Comparison of ENCODE assay signal across 14 cellular contexts in genomic region chr17:1438593-1439083, GRCh38. TPM values are rescaled to one million over a fixed set of nuclear protein-coding genes. Genes with fewer than 3 reads are reported as not detected.
A peak's percentile ranks its signal among the peaks of the same experiment; 100 is the strongest.
DNase-seq lines count a peak whose midpoint lies in the region; ATAC-seq, FAIRE-seq and TF ChIP-seq lines count a peak whose summit lies in the region.
"Had no signal": no experiment of that assay in that cellular context is flagged by ENCODE, and none has a peak within 500 bp of the region (broad histone marks: within the 10 kb centered on the region; RNA-seq: fewer than 3 reads in every experiment).

No MANE protein-coding gene starts in this region.

- DNase-seq in right atrium auricular region (ENCODE audit: low spot score) (no peak), right cardiac atrium (no peak), dedifferentiated amniotic fluid mesenchymal stem cell (ENCODE audit: extremely low spot score) (peak; percentile 42), SJCRH30 (no peak), G401 (ENCODE audit: low spot score) (no peak), kidney (no peak)
- DNase-seq: activated CD4-positive, alpha-beta T cell treated with anti-CD3 and anti-CD28 coated beads, Interleukin-2, amount 50 U/mL, for 48 hours; activated naive CD8-positive, alpha-beta T cell treated with anti-CD3 and anti-CD28 coated beads for 36 hours; left colon; NCI-H526; occipital lobe had no signal

- H3K4me1 ChIP-seq in right atrium auricular region (peaks cover 0 to 20% of the 10 kb centered on the region in 2 donors), right cardiac atrium (ENCODE audit: control insufficient read depth, insufficient read depth, low read length) (no peaks in the 10 kb centered on the region), mesodermal cell (ENCODE audit: control insufficient read depth, insufficient read depth, low read length, poor library complexity, severe bottlenecking) (peaks cover 21% of the 10 kb centered on the region), SJCRH30 (no peaks in the 10 kb centered on the region), kidney (ENCODE audit: control insufficient read depth in 1 of 2, insufficient read depth in 1 of 2, low read depth in 1 of 2, low read length in 2 of 2) (no peaks in the 10 kb centered on the region)

- FAIRE-seq in kidney (lab: Jason Lieb, UNC), result no peak
- FAIRE-seq: endometrium had no signal

- H3K36me3 ChIP-seq in right atrium auricular region, result peaks cover 31% of the 10 kb centered on the region
- peaks cover 82% of the 10 kb centered on the region for H3K36me3 ChIP-seq in mesodermal cell (ENCODE audit: control insufficient read depth, insufficient read depth, low read length)
- peaks cover 19% of the 10 kb centered on the region for H3K36me3 ChIP-seq in SJCRH30
- H3K36me3 ChIP-seq in kidney (ENCODE audit: control insufficient read depth in 1 of 2, insufficient read depth in 2 of 2, low read length in 2 of 2), result peaks cover 14 to 19% of the 10 kb centered on the region in 2 donors

- no peak overlapping the region for H3K9ac ChIP-seq in kidney (ENCODE audit: low read length in 2 of 2)

- intact Hi-C loops in right cardiac atrium (cut with DNase I) (no loop called here), kidney (cut with DNase I) (no loop called here)

- ATAC-seq in right cardiac atrium (no peak), HG03439 (IDR thresholded peaks at IDR 0.05; ENCODE audit: unreplicated experiment) (no peak)
- ATAC-seq: left colon had no signal

- peak overlapping the region; percentile 15 to 45 for H3K27ac ChIP-seq in right atrium auricular region
- H3K27ac ChIP-seq in right cardiac atrium (ENCODE audit: low read length), result no peak overlapping the region
- H3K27ac ChIP-seq in mesodermal cell (ENCODE audit: low read depth, low read length, severe bottlenecking), result peak overlapping the region; percentile 94
- H3K27ac ChIP-seq in SJCRH30, result no peak overlapping the region
- H3K27ac ChIP-seq in kidney (ENCODE audit: low read depth in 2 of 2, low read length in 2 of 2), result no peak overlapping the region

- H3K9me3 ChIP-seq in right atrium auricular region (no peaks in the 10 kb centered on the region), right cardiac atrium (ENCODE audit: control insufficient read depth, low read length) (no peaks in the 10 kb centered on the region), mesodermal cell (ENCODE audit: control insufficient read depth, low read length) (no peaks in the 10 kb centered on the region), SJCRH30 (replicated peaks) (no peaks in the 10 kb centered on the region), kidney (ENCODE audit: control insufficient read depth in 1 of 2, low read length in 2 of 2) (no peaks in the 10 kb centered on the region)

- in situ Hi-C loops in G401 (cut with HindIII; ENCODE audit: low sequenced_read_pairs), result no loop called here

- H3K4me3 ChIP-seq in right atrium auricular region, result no peak overlapping the region
- no peak overlapping the region for H3K4me3 ChIP-seq in right cardiac atrium (ENCODE audit: low read length)
- H3K4me3 ChIP-seq in mesodermal cell (ENCODE audit: extremely low read depth, insufficient read depth, low read length, poor library complexity, severe bottlenecking), result no peak overlapping the region
- H3K4me3 ChIP-seq in SJCRH30, result no peak overlapping the region
- H3K4me3 ChIP-seq in kidney (ENCODE audit: low read length in 2 of 2), result no peak overlapping the region

- TF ChIP-seq CTCF in right atrium auricular region (IDR thresholded peaks at IDR 0.05) (no peak), kidney (IDR thresholded peaks at IDR 0.05; ENCODE audit: borderline replicate concordance, extremely low read depth, insufficient read depth) (no peak)

- H3K27me3 ChIP-seq in right atrium auricular region (no peaks in the 10 kb centered on the region), right cardiac atrium (ENCODE audit: control insufficient read depth, insufficient read depth) (no peaks in the 10 kb centered on the region), SJCRH30 (no peaks in the 10 kb centered on the region)

- WGBS in right cardiac atrium, result 60% methylated on average over 11 of the region's 11 CpGs
- 93 to 94% methylated on average over 7 to 8 of the region's 11 CpGs for WGBS in mesodermal cell (ENCODE audit: insufficient coverage in 2 of 2), 2 experiments

RNA-seq across cellular contexts. Expression of gene CRK, which starts 17.4 kb away (rescaled TPM):
- total RNA-seq in right atrium auricular region, result 10 to 100 TPM; 36.0 to 49.8 TPM
- total RNA-seq in right cardiac atrium, result 10 to 100 TPM; 33.9 to 44.8 (median 38.9) TPM
- 21.3 TPM for polyA plus RNA-seq in right cardiac atrium
- 68.2 TPM for polyA plus RNA-seq in mesodermal cell (2013, experiment 1 of 2)
- 63.0 TPM for polyA plus RNA-seq in mesodermal cell (2013, experiment 2 of 2)
- total RNA-seq in SJCRH30 (2014; rRNA removed; shearing (Covaris generic)), result 39.4 and 41.3 TPM in 2 replicates
- 62.8 and 92.7 TPM in 2 replicates for total RNA-seq in G401 (2014; rRNA removed; shearing (Covaris generic))
- total RNA-seq in kidney, result 61.3 TPM
- 26.8 TPM for polyA plus RNA-seq in kidney (ENCODE audit: insufficient read depth, low read depth, low replicate concordance)

RNA-seq across cellular contexts. Expression of gene YWHAE, which starts 38.6 kb away (rescaled TPM):
- 100 to 1,000 TPM; 655 to 703 TPM for total RNA-seq in right atrium auricular region
- total RNA-seq in right cardiac atrium, result 100 to 1,000 TPM; 484 to 570 (median 535) TPM
- 366 TPM for polyA plus RNA-seq in right cardiac atrium
- polyA plus RNA-seq in mesodermal cell (2013, experiment 1 of 2), result 846 TPM
- 947 TPM for polyA plus RNA-seq in mesodermal cell (2013, experiment 2 of 2)
- 471 and 592 TPM in 2 replicates for total RNA-seq in SJCRH30 (2014; rRNA removed; shearing (Covaris generic))
- total RNA-seq in G401 (2014; rRNA removed; shearing (Covaris generic)), result 293 and 311 TPM in 2 replicates
- total RNA-seq in kidney, result 495 TPM
- polyA plus RNA-seq in kidney (ENCODE audit: insufficient read depth, low read depth, low replicate concordance), result 591 TPM

RNA-seq across cellular contexts. Expression of gene MYO1C, which starts 53.8 kb away (rescaled TPM):
- total RNA-seq in right atrium auricular region, result 100 to 1,000 TPM in 1 of 2 donors, 10 to 100 TPM in 1; 83.6 to 161 TPM
- 100 to 1,000 TPM; 149 to 185 (median 180) TPM for total RNA-seq in right cardiac atrium
- polyA plus RNA-seq in right cardiac atrium, result 78.9 TPM
- 83.2 TPM for polyA plus RNA-seq in mesodermal cell (2013, experiment 1 of 2)
- polyA plus RNA-seq in mesodermal cell (2013, experiment 2 of 2), result 73.4 TPM
- 17.9 and 19.1 TPM in 2 replicates for total RNA-seq in SJCRH30 (2014; rRNA removed; shearing (Covaris generic))
- total RNA-seq in G401 (2014; rRNA removed; shearing (Covaris generic)), result 85.0 and 94.1 TPM in 2 replicates
- total RNA-seq in kidney, result 225 TPM
- polyA plus RNA-seq in kidney (ENCODE audit: insufficient read depth, low read depth, low replicate concordance), result 62.7 TPM

Comparison
In these comparisons a context has a peak if more than half of its experiments do, and no peak if none do; other contexts are left out.
1. H3K27ac ChIP-seq: peak in right atrium auricular region (2 of 2) and mesodermal cell (single experiment); none in right cardiac atrium (single experiment), SJCRH30 (single experiment) and kidney (0 of 2).